In genomic region chr19:18954094-18954493, GRCh38 we compare ENCODE assay signal across 27 cellular contexts. TPM values are rescaled to one million over a fixed set of nuclear protein-coding genes. Genes with fewer than 3 reads are reported as not detected.
"Had no signal": no experiment of that assay in that cellular context is flagged by ENCODE, and none has a peak within 500 bp of the region (broad histone marks: within the 10 kb centered on the region; RNA-seq: fewer than 3 reads in every experiment).

No MANE protein-coding gene starts in this region.

- H3K4me2 ChIP-seq: hepatocyte had no signal

- ATAC-seq: effector memory CD8-positive, alpha-beta T cell; esophagus mucosa; gastrocnemius medialis; left colon; left lobe of liver; lower lobe of right lung; mucosa of descending colon had no signal

- H3K9me3 ChIP-seq: colonic mucosa, esophagus squamous epithelium, gastrocnemius medialis, heart left ventricle, left ventricle myocardium inferior, lower lobe of right lung, mucosa of descending colon had no signal

- H3K36me3 ChIP-seq: colonic mucosa, esophagus squamous epithelium, gastrocnemius medialis, heart left ventricle, left ventricle myocardium inferior, lower lobe of right lung had no signal

- H3K27me3 ChIP-seq: colonic mucosa, gastrocnemius medialis, heart left ventricle, hepatocyte had no signal

- DNase-seq: colonic mucosa; cortex of kidney; effector CD8-positive, alpha-beta T cell; effector memory CD8-positive, alpha-beta T cell; endodermal cell; erythroblast; esophagus squamous epithelium; foreskin fibroblast; foreskin melanocyte; gastrocnemius medialis; heart left ventricle; hypothalamus; immature natural killer cell; islet precursor cell; kidney; kidney glomerular epithelial cell; left colon; left ventricle myocardium inferior; lower lobe of right lung; mesenchymal stem cell; mucosa of descending colon; naive B cell had no signal

- H2AFZ ChIP-seq: hepatocyte had no signal

- FAIRE-seq: endometrium, kidney had no signal

- H3K27ac ChIP-seq: colonic mucosa, esophagus squamous epithelium, gastrocnemius medialis, heart left ventricle, hepatocyte, left ventricle myocardium inferior, lower lobe of right lung had no signal

- H3K4me3 ChIP-seq: colonic mucosa, esophagus squamous epithelium, gastrocnemius medialis, heart left ventricle, hepatocyte, left ventricle myocardium inferior, lower lobe of right lung, mucosa of descending colon had no signal

- H3K4me1 ChIP-seq: colonic mucosa, heart left ventricle, left ventricle myocardium inferior, lower lobe of right lung had no signal

RNA-seq across cellular contexts. Expression of gene CERS1, which starts 58.1 kb away (rescaled TPM):
- polyA plus RNA-seq: immature natural killer cell, liver had no signal
